Comparison of ENCODE assay signal across 7 cellular contexts in genomic region chr7:87934699-87935372, GRCh38. TPM values are rescaled to one million over a fixed set of nuclear protein-coding genes. Genes with fewer than 3 reads are reported as not detected.
DNase-seq lines count a peak whose midpoint lies in the region; TF ChIP-seq lines count a peak whose summit lies in the region.

No MANE protein-coding gene starts in this region.

- TF ChIP-seq CTCF in MCF 10A (IDR thresholded peaks at IDR 0.05; ENCODE audit: unreplicated experiment) (no peak), smooth muscle cell (IDR thresholded peaks at IDR 0.05; ENCODE audit: borderline replicate concordance, insufficient read depth, poor library complexity, severe bottlenecking) (no peak)

- H3K4me3 ChIP-seq in NT2/D1 (ENCODE audit: insufficient read length, low read depth) = peak overlapping the region; percentile 75
- peak overlapping the region; percentile 77 for H3K4me3 ChIP-seq in smooth muscle cell

- H3K9me3 ChIP-seq in NT2/D1 (ENCODE audit: insufficient read depth, low read length) = no peaks in the 10 kb centered on the region
- H3K9me3 ChIP-seq in smooth muscle cell (replicated peaks; ENCODE audit: low read depth) = no peaks in the 10 kb centered on the region

- H3K4me3 Mint-ChIP-seq in MCF 10A (ENCODE audit: unreplicated experiment) = peak overlapping the region; percentile 70

- POLR2A ChIA-PET in HEK293T (lab: Yijun Ruan, JAX) = interaction anchor here (1.3 to 2.7 kb wide), 3 partner anchors 10 to 60 kb away, joined by 3 to 9 read pairs (median 8); no protein-coding TSS in a partner anchor
- POLR2A ChIA-PET in MCF 10A (lab: Yijun Ruan, JAX) = interaction anchor here (0.7 to 1.5 kb wide), 2 partner anchors 9 to 14 kb away, joined by 4 read pairs; no protein-coding TSS in a partner anchor

- no peak overlapping the region for H3K27ac ChIP-seq in smooth muscle cell (ENCODE audit: low read depth)

- no peaks in the 10 kb centered on the region for H3K79me2 ChIP-seq in smooth muscle cell (ENCODE audit: low read depth)

- 4% methylated on average over 46 of the region's 47 CpGs for WGBS in smooth muscle cell (ENCODE audit: low lambda C conversion rate)

- H3K9me3 Mint-ChIP-seq in MCF 10A (ENCODE audit: unreplicated experiment) = no peaks in the 10 kb centered on the region

- DNase-seq in ELR (ENCODE audit: low read depth) (peak; percentile 19), HEK293T (ENCODE audit: extremely low spot score) (peak; percentile 31), NT2/D1 (ENCODE audit: low read depth, low spot score) (peak; percentile 9), MCF 10A (ENCODE audit: unreplicated experiment) (no peak), inferior parietal cortex (ENCODE audit: extremely low spot score) (peak; percentile 47), smooth muscle cell (lab: John Stamatoyannopoulos, UW; ENCODE audit: unreplicated experiment) (no peak), NCI-H446 treated with DMSO at 0.1 percent for 48 hours (lab: John Stamatoyannopoulos, UW) (no peak)

- intact Hi-C loops in MCF 10A (cut with micrococcal nuclease) = no loop called here

- H3K9ac ChIP-seq in NT2/D1 (ENCODE audit: insufficient read length, low read depth) = peak overlapping the region; percentile 91
- no peak overlapping the region for H3K9ac ChIP-seq in smooth muscle cell (ENCODE audit: low read depth)

- no TSS peak for BruUV-seq in MCF 10A (replicated peaks; lab: Mats Ljungman, UMichigan)

- H3K36me3 Mint-ChIP-seq in MCF 10A (ENCODE audit: insufficient read depth, unreplicated experiment) = no peaks in the 10 kb centered on the region

- H3K4me1 Mint-ChIP-seq in MCF 10A (ENCODE audit: insufficient read depth, unreplicated experiment) = no peaks in the 10 kb centered on the region

- no peak overlapping the region for H3K27ac Mint-ChIP-seq in MCF 10A (ENCODE audit: low read depth, unreplicated experiment)

- peaks cover 81% of the 10 kb centered on the region for H3K27me3 Mint-ChIP-seq in MCF 10A (ENCODE audit: insufficient read depth, unreplicated experiment)

- peak overlapping the region; percentile 86 for H2AFZ ChIP-seq in smooth muscle cell (ENCODE audit: low read depth)

- CTCF ChIA-PET in HEK293T (lab: Yijun Ruan, JAX) (no interaction called here), MCF 10A (lab: Yijun Ruan, JAX) (interaction anchor here (1.0 to 1.1 kb wide), 2 partner anchors 10 to 231 kb away, joined by 3 to 4 read pairs; no protein-coding TSS in a partner anchor)

- H4K20me1 ChIP-seq in smooth muscle cell (ENCODE audit: low read depth) = no peaks in the 10 kb centered on the region

- H3K36me3 ChIP-seq in NT2/D1 (ENCODE audit: insufficient read depth, insufficient read length, low read length) (no peaks in the 10 kb centered on the region), smooth muscle cell (ENCODE audit: low read depth) (no peaks in the 10 kb centered on the region)

- H3K27me3 ChIP-seq in NT2/D1 (ENCODE audit: insufficient read depth, insufficient read length) = peaks cover 20% of the 10 kb centered on the region
- H3K27me3 ChIP-seq in smooth muscle cell (ENCODE audit: low read depth) = peaks cover 19% of the 10 kb centered on the region

- H3K4me1 ChIP-seq in NT2/D1 (ENCODE audit: insufficient read depth, insufficient read length) = no peaks in the 10 kb centered on the region
- no peaks in the 10 kb centered on the region for H3K4me1 ChIP-seq in smooth muscle cell (ENCODE audit: low read depth)

- peak overlapping the region; percentile 95 for H3K4me2 ChIP-seq in smooth muscle cell

- no peaks in the 10 kb centered on the region for H3F3A ChIP-seq in smooth muscle cell (ENCODE audit: low read depth)

TF ChIP-seq in HEK293T, 16 proteins besides CTCF, POLR2A, EP300 and RAD21:
- no peak for TF ChIP-seq CTBP1 (IDR thresholded peaks at IDR 0.05; ENCODE audit: borderline replicate concordance)
- TF ChIP-seq L3MBTL2 (conservative IDR thresholded peaks at IDR 0.05) = peak; percentile 94
- no peak for TF ChIP-seq SUZ12 (IDR thresholded peaks at IDR 0.05)
- TF ChIP-seq BHLHE40 (IDR thresholded peaks at IDR 0.05; ENCODE audit: borderline replicate concordance) = no peak

RNA-seq across cellular contexts. Expression of gene ADAM22, which starts 0.8 kb away (rescaled TPM):
- not detected in 2 replicates for total RNA-seq in MCF 10A (2022)
- total RNA-seq in smooth muscle cell = 0.18 and 0.22 TPM in 2 replicates
- 0.10 TPM in 1 of 2 replicates, not detected in the other for polyA plus RNA-seq in smooth muscle cell

RNA-seq across cellular contexts. Expression of gene DBF4, which starts 58.5 kb away (rescaled TPM):
- total RNA-seq in MCF 10A (2022) (19.0 and 27.4 TPM in 2 replicates), smooth muscle cell (10.7 and 19.3 TPM in 2 replicates)
- 7.7 and 11.0 TPM in 2 replicates for polyA plus RNA-seq in smooth muscle cell

RNA-seq across cellular contexts. Expression of gene SLC25A40, which starts 58.7 kb away (rescaled TPM):
- total RNA-seq in MCF 10A (2022) (10.7 and 12.8 TPM in 2 replicates), smooth muscle cell (8.4 and 25.4 TPM in 2 replicates)
- 5.0 and 5.6 TPM in 2 replicates for polyA plus RNA-seq in smooth muscle cell

Comparison
In these comparisons a context has a peak if more than half of its experiments do, and no peak if none do; other contexts are left out.
1. DNase-seq: peak in ELR (single experiment), HEK293T (single experiment), NT2/D1 (single experiment) and inferior parietal cortex (single experiment); none in MCF 10A (single experiment), smooth muscle cell (single experiment) and NCI-H446 treated with DMSO at 0.1 percent for 48 hours (single experiment).